Comparison of ENCODE assay signal across 8 cellular contexts in genomic region chr12:30753761-30754382, GRCh38. TPM values are rescaled to one million over a fixed set of nuclear protein-coding genes. Genes with fewer than 3 reads are reported as not detected.
DNase-seq lines count a peak whose midpoint lies in the region; ATAC-seq and TF ChIP-seq lines count a peak whose summit lies in the region.

No MANE protein-coding gene starts in this region.

- peaks cover 8 to 25% (median 15%) of the 10 kb centered on the region in 3 donors for H3K4me1 ChIP-seq in esophagus squamous epithelium
- peaks cover 5% of the 10 kb centered on the region for H3K4me1 ChIP-seq in ovary (ENCODE audit: insufficient read depth)

- H3K27me3 ChIP-seq in esophagus squamous epithelium (no peaks in the 10 kb centered on the region), ovary (no peaks in the 10 kb centered on the region)

- ATAC-seq in HG02840 (IDR thresholded peaks at IDR 0.05; ENCODE audit: low FRiP score, unreplicated experiment): no peak
- no peak for ATAC-seq in HG02678 (IDR thresholded peaks at IDR 0.05; ENCODE audit: unreplicated experiment)

- peak; percentile 17 for DNase-seq in AG10803 (ENCODE audit: low read depth)
- DNase-seq in H4 (ENCODE audit: low spot score): peak; percentile 11
- peak; percentile 57 for DNase-seq in SK-N-DZ (ENCODE audit: low spot score)
- DNase-seq in esophagus squamous epithelium (lab: John Stamatoyannopoulos, UW): no peak
- no peak for DNase-seq in ovary
- no peak for DNase-seq in amniotic stem cell (lab: John Stamatoyannopoulos, UW)

- WGBS in esophagus squamous epithelium, 2 donors: 14 to 15% methylated on average over 14 to 15 of the region's 18 CpGs
- 5 to 6% (median 6%) methylated on average over 18 of the region's 18 CpGs for WGBS in ovary, 3 donors

- TF ChIP-seq EP300 in ovary (IDR thresholded peaks at IDR 0.05): no peak

- H3K27ac ChIP-seq in esophagus squamous epithelium (peak overlapping the region; percentile 87 to 95 (median 93)), ovary (peak overlapping the region; percentile 80 to 83)

- H3K4me3 ChIP-seq in AG10803 (ENCODE audit: low read length) (peak overlapping the region; percentile 85), esophagus squamous epithelium (peak overlapping the region; percentile 61 to 98 (median 82)), ovary (peak overlapping the region; percentile 52)

- H3K36me3 ChIP-seq in esophagus squamous epithelium: peaks cover 0 to 5% (median 0%) of the 10 kb centered on the region in 3 donors
- no peaks in the 10 kb centered on the region for H3K36me3 ChIP-seq in ovary

- H3K9me3 ChIP-seq in esophagus squamous epithelium (no peaks in the 10 kb centered on the region), ovary (no peaks in the 10 kb centered on the region)

- TF ChIP-seq CTCF in AG10803 (conservative IDR thresholded peaks at IDR 0.05; ENCODE audit: low read length): no peak
- TF ChIP-seq CTCF in esophagus squamous epithelium (IDR thresholded peaks at IDR 0.05): no peak
- no peak for TF ChIP-seq CTCF in ovary (IDR thresholded peaks at IDR 0.05)

- intact Hi-C loops in esophagus squamous epithelium (cut with DNase I): no loop called here
- intact Hi-C loops in ovary (cut with DNase I): no loop called here

- TF ChIP-seq POLR2A in esophagus squamous epithelium (IDR thresholded peaks at IDR 0.05): no peak
- TF ChIP-seq POLR2A in ovary (IDR thresholded peaks at IDR 0.05): no peak

RNA-seq across cellular contexts. Expression of gene CAPRIN2, which starts 0.9 kb away (rescaled TPM):
- 4.2 and 7.1 TPM in 2 replicates for total RNA-seq in H4 (2014; rRNA removed; shearing (Covaris generic))
- polyA plus RNA-seq in SK-N-DZ (2014; cell fraction: cytosol; rRNA removed): 31.6 and 36.4 TPM in 2 replicates
- 224 and 309 TPM in 2 replicates for polyA plus RNA-seq in SK-N-DZ (2014; cell fraction: nucleus; rRNA removed)
- total RNA-seq in esophagus squamous epithelium (10 to 100 TPM in 3 of 4 donors, 1 to 10 TPM in 1; 2.5 to 26.5 (median 15.2) TPM), ovary (10 to 100 TPM; 17.2 to 31.7 (median 25.9) TPM)
- 10 to 100 TPM; 16.8 to 20.1 TPM for polyA plus RNA-seq in ovary

RNA-seq across cellular contexts. Expression of gene IPO8, which starts 58.2 kb away (rescaled TPM):
- 9.1 and 13.7 TPM in 2 replicates for total RNA-seq in H4 (2014; rRNA removed; shearing (Covaris generic))
- polyA plus RNA-seq in SK-N-DZ (2014; cell fraction: cytosol; rRNA removed): 28.8 and 29.4 TPM in 2 replicates
- 32.7 and 38.5 TPM in 2 replicates for polyA plus RNA-seq in SK-N-DZ (2014; cell fraction: nucleus; rRNA removed)
- total RNA-seq in esophagus squamous epithelium (10 to 100 TPM; 18.0 to 31.9 (median 29.0) TPM), ovary (10 to 100 TPM; 23.4 to 49.6 (median 47.1) TPM)
- polyA plus RNA-seq in ovary: 10 to 100 TPM; 15.7 to 34.5 TPM

Comparison
In these comparisons a context has a peak if more than half of its experiments do, and no peak if none do; other contexts are left out.
1. DNase-seq: peak in AG10803 (single experiment), H4 (single experiment) and SK-N-DZ (single experiment); none in esophagus squamous epithelium (single experiment), ovary (0 of 5) and amniotic stem cell (single experiment).
2. Peak in every context shown above with its lines, with median percentiles within 50 percentile points of each other: H3K4me3 ChIP-seq.